Comparison of ENCODE assay signal across 24 cellular contexts in the genomic region with DNA sequence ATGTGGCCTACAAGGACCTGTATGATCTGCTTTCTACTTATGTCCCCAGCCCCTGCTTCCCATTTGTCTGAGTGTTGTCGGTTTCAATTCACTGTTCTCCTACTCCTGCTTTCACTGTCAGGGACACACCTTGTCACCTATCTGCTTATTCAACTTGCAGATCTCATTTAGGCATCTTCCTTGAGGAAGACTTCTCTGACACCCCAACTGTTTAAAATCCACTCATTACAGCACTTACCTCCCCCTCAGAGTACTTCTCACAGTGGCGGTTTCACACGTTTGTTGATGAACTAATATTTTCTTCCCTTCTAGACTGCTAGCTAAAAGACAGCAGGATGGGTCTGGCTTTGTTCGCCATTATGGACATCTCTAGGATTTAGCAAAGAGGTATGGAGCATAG.
"Had no signal": no experiment of that assay in that cellular context is flagged by ENCODE, and none has a peak within 500 bp of the region (broad histone marks: within the 10 kb centered on the region; RNA-seq: fewer than 3 reads in every experiment).

No MANE protein-coding gene starts in this region.

- H3K36me3 ChIP-seq: esophagus muscularis mucosa, gastrocnemius medialis, pancreas, suprapubic skin, thyroid gland, upper lobe of left lung, vagina had no signal

- H3K27ac Mint-ChIP-seq: dendritic cell treated with granulocyte-macrophage colony-stimulating factor and Interleukin-4, amounts not matched to agents 40 ng/mL and 50 ng/mL, for 4 days; effector memory CD8-positive, alpha-beta T cell; nephron; progenitor cell of endocrine pancreas; stimulated activated effector memory CD8-positive, alpha-beta T cell treated with anti-CD3 and anti-CD28 coated beads, Interleukin-12 subunit alpha, Interleukin-12 subunit beta, amount 100 ng/mL, for 72 hours had no signal

- DNase-seq: effector memory CD8-positive, alpha-beta T cell; gastrocnemius medialis; immature natural killer cell; left ventricle myocardium superior; mucosa of descending colon; occipital lobe; pancreas; right cardiac atrium; stimulated activated CD4-positive, alpha-beta T cell treated with anti-CD3 and anti-CD28 coated beads, Interleukin-2, amount 100 ng/mL, for 48 hours; stimulated activated CD8-positive, alpha-beta memory T cell treated with anti-CD3 and anti-CD28 coated beads, Interleukin-4, amount 100 ng/mL, for 48 hours; stimulated activated naive CD8-positive, alpha-beta T cell treated with anti-CD3 and anti-CD28 coated beads, Interleukin-15, Interleukin-2, amounts not matched to agents 100 U/mL and 50 U/mL, for 24 hours; thyroid gland; upper lobe of left lung had no signal

- H3K4me2 ChIP-seq: smooth muscle cell had no signal

- H3K9me3 Mint-ChIP-seq: effector memory CD8-positive, alpha-beta T cell; immature natural killer cell; stimulated activated effector memory CD8-positive, alpha-beta T cell treated with anti-CD3 and anti-CD28 coated beads, Interleukin-12 subunit alpha, Interleukin-12 subunit beta, amount 100 ng/mL, for 72 hours had no signal

- H3K27me3 Mint-ChIP-seq: dendritic cell treated with granulocyte-macrophage colony-stimulating factor and Interleukin-4, amounts not matched to agents 40 ng/mL and 50 ng/mL, for 4 days had no signal

- H3K27me3 ChIP-seq: esophagus muscularis mucosa, gastrocnemius medialis, pancreas, suprapubic skin, thyroid gland, upper lobe of left lung, vagina had no signal

- H3K4me1 ChIP-seq: esophagus muscularis mucosa, gastrocnemius medialis, pancreas, thyroid gland, upper lobe of left lung had no signal

- H3K27ac ChIP-seq: epithelial cell of prostate, esophagus muscularis mucosa, gastrocnemius medialis, pancreas, suprapubic skin, thyroid gland, upper lobe of left lung, vagina had no signal

- H3K9me3 ChIP-seq: esophagus muscularis mucosa, gastrocnemius medialis, mucosa of descending colon, pancreas, suprapubic skin, thyroid gland, upper lobe of left lung, vagina had no signal

- H3K4me3 ChIP-seq: esophagus muscularis mucosa, gastrocnemius medialis, mucosa of descending colon, pancreas, smooth muscle cell, suprapubic skin, thyroid gland, upper lobe of left lung, vagina had no signal

- ATAC-seq: effector memory CD8-positive, alpha-beta T cell; gastrocnemius medialis; left ventricle myocardium superior; mucosa of descending colon; pancreas; right cardiac atrium; stimulated activated effector memory CD8-positive, alpha-beta T cell treated with anti-CD3 and anti-CD28 coated beads, Interleukin-12 subunit alpha, Interleukin-12 subunit beta, amount 100 ng/mL, for 72 hours; stimulated activated naive CD8-positive, alpha-beta T cell treated with anti-CD3 and anti-CD28 coated beads, Interleukin-15, Interleukin-2, amounts not matched to agents 100 U/mL and 50 U/mL, for 24 hours had no signal

- H3K4me1 Mint-ChIP-seq: nephron; stimulated activated effector memory CD8-positive, alpha-beta T cell treated with anti-CD3 and anti-CD28 coated beads, Interleukin-12 subunit alpha, Interleukin-12 subunit beta, amount 100 ng/mL, for 72 hours had no signal

- FAIRE-seq: colon, keratinocyte, pancreas had no signal

- H3K4me3 Mint-ChIP-seq: dendritic cell treated with granulocyte-macrophage colony-stimulating factor and Interleukin-4, amounts not matched to agents 40 ng/mL and 50 ng/mL, for 4 days; effector memory CD8-positive, alpha-beta T cell; immature natural killer cell; nephron; stimulated activated effector memory CD8-positive, alpha-beta T cell treated with anti-CD3 and anti-CD28 coated beads, Interleukin-12 subunit alpha, Interleukin-12 subunit beta, amount 100 ng/mL, for 72 hours had no signal

- H3K36me3 Mint-ChIP-seq: immature natural killer cell; stimulated activated effector memory CD8-positive, alpha-beta T cell treated with anti-CD3 and anti-CD28 coated beads, Interleukin-12 subunit alpha, Interleukin-12 subunit beta, amount 100 ng/mL, for 72 hours had no signal
